Comparison of ENCODE assay signal across 3 cellular contexts in genomic region chr5:149074080-149074479, GRCh38. TPM values are rescaled to one million over a fixed set of nuclear protein-coding genes. Genes with fewer than 3 reads are reported as not detected.
"Had no signal": no experiment of that assay in that cellular context is flagged by ENCODE, and none has a peak within 500 bp of the region (broad histone marks: within the 10 kb centered on the region; RNA-seq: fewer than 3 reads in every experiment).

No MANE protein-coding gene starts in this region.

RNA-seq across cellular contexts. Expression of gene SH3TC2, which starts 11.2 kb away (rescaled TPM):
- total RNA-seq: activated CD8-positive, alpha-beta memory T cell treated with anti-CD3 and anti-CD28 coated beads for 36 hours; activated T-cell treated with anti-CD3 and anti-CD28 coated beads, Interleukin-2, amount 50 U/mL, for 4 hours; activated T-helper 2 cell treated with anti-CD3 and anti-CD28 coated beads, Interferon-gamma antibody, Interleukin-2, Interleukin-4, amounts not matched to agents 10 μg/mL and 5 μg/mL and 100 μg/mL, durations not matched to agents 14 hours and 24 hours and 36 hours had no signal
